5 cellular contexts compared by ENCODE assay signal in genomic region chr18:47028738-47029137, GRCh38. TPM values are rescaled to one million over a fixed set of nuclear protein-coding genes. Genes with fewer than 3 reads are reported as not detected.
"Had no signal": no experiment of that assay in that cellular context is flagged by ENCODE, and none has a peak within 500 bp of the region (broad histone marks: within the 10 kb centered on the region; RNA-seq: fewer than 3 reads in every experiment).

No MANE protein-coding gene starts in this region.

RNA-seq across cellular contexts. Expression of gene ELOA2, which starts 6.7 kb away (rescaled TPM):
- total RNA-seq: K562, M059J, PC-3, Peyer's patch, SK-MEL-5 had no signal
- polyA plus RNA-seq: K562 had no signal
